ENCODE assay signal across 1 cellular context in genomic region chr22:31661851-31662667, GRCh38.
TF ChIP-seq lines count a peak whose summit lies in the region.

Gene PISD, minus strand, starts transcription at chr22:31662215. Its CDS starts 7 bp downstream, at chr22:31662208.

TF ChIP-seq in HepG2, 621 proteins besides CTCF, POLR2A, EP300 and RAD21 (continued from another document and continues in another):
- TF ChIP-seq ZNF276 (CRISPR knock-in tag; IDR thresholded peaks at IDR 0.05; ENCODE audit: low read depth), result no peak
- TF ChIP-seq MXD3 (CRISPR knock-in tag; IDR thresholded peaks at IDR 0.05), result peak; percentile 64; the same call in 1 of the 2 replicates
- peak; percentile 68; the same call in 1 of the 2 replicates for TF ChIP-seq HCFC1 (IDR thresholded peaks at IDR 0.05; ENCODE audit: low read depth, low read length)
- TF ChIP-seq NBN (conservative IDR thresholded peaks at IDR 0.05), result no peak
- no peak for TF ChIP-seq ZNF737 (CRISPR knock-in tag; IDR thresholded peaks at IDR 0.05; ENCODE audit: borderline replicate concordance)
- TF ChIP-seq PAF1 (CRISPR knock-in tag; IDR thresholded peaks at IDR 0.05), result no peak
- TF ChIP-seq AFF4 (CRISPR knock-in tag; IDR thresholded peaks at IDR 0.05), result no peak
- no peak for TF ChIP-seq CCDC6 (CRISPR knock-in tag; IDR thresholded peaks at IDR 0.05)
- no peak for TF ChIP-seq MED8 (CRISPR knock-in tag; IDR thresholded peaks at IDR 0.05; ENCODE audit: insufficient replicate concordance)
- TF ChIP-seq ZNF607 (CRISPR knock-in tag; IDR thresholded peaks at IDR 0.05; ENCODE audit: borderline replicate concordance), result peak; percentile 84; the same call in 1 of the 2 replicates
- TF ChIP-seq ZZZ3 (CRISPR knock-in tag; IDR thresholded peaks at IDR 0.05; ENCODE audit: borderline replicate concordance), result no peak
- no peak for TF ChIP-seq USF2 (IDR thresholded peaks at IDR 0.05; ENCODE audit: low read depth, low read length)
- no peak for TF ChIP-seq USF2 (CRISPR knock-in tag; IDR thresholded peaks at IDR 0.05; ENCODE audit: borderline replicate concordance)
- TF ChIP-seq ZNF878 (CRISPR knock-in tag; IDR thresholded peaks at IDR 0.05), result no peak
- TF ChIP-seq ZNF7 (CRISPR knock-in tag; IDR thresholded peaks at IDR 0.05), result no peak
- TF ChIP-seq KDM2A (CRISPR knock-in tag; IDR thresholded peaks at IDR 0.05; ENCODE audit: borderline replicate concordance, low read depth), result peak; percentile 91
- no peak for TF ChIP-seq RBM22 (optimal IDR thresholded peaks at IDR 0.05; ENCODE audit: low read length)
- TF ChIP-seq EZH2 (conservative IDR thresholded peaks at IDR 0.05; ENCODE audit: low read depth, low read length), result no peak
- no peak for TF ChIP-seq CEBPB (IDR thresholded peaks at IDR 0.05; ENCODE audit: borderline replicate concordance, low read depth, low read length)
- TF ChIP-seq MXD1 (CRISPR knock-in tag; IDR thresholded peaks at IDR 0.05), result peak; percentile 94; the same call in 1 of the 2 replicates
- TF ChIP-seq BORCS8-MEF2B (CRISPR knock-in tag; IDR thresholded peaks at IDR 0.05), result peak; percentile 70
- no peak for TF ChIP-seq PREB (CRISPR knock-in tag; IDR thresholded peaks at IDR 0.05)
- TF ChIP-seq MTERF4 (CRISPR knock-in tag; IDR thresholded peaks at IDR 0.05), result no peak
- peak; percentile 58; the same call in 1 of the 2 replicates for TF ChIP-seq HOMEZ (CRISPR knock-in tag; IDR thresholded peaks at IDR 0.05; ENCODE audit: low read depth)
- TF ChIP-seq RXRB (CRISPR knock-in tag; IDR thresholded peaks at IDR 0.05; ENCODE audit: borderline replicate concordance), result peak; percentile 71
- TF ChIP-seq ZMYM4 (CRISPR knock-in tag; IDR thresholded peaks at IDR 0.05), result peak; percentile 96
- TF ChIP-seq ZNF639 (CRISPR knock-in tag; conservative IDR thresholded peaks at IDR 0.05), result no peak
- TF ChIP-seq ZNF232 (CRISPR knock-in tag; IDR thresholded peaks at IDR 0.05; ENCODE audit: borderline replicate concordance), result peak; percentile 42; the same call in 1 of the 2 replicates
- TF ChIP-seq ZNF354B (CRISPR knock-in tag; IDR thresholded peaks at IDR 0.05), result no peak
- 0 out of 2 replicates have a peak, but pooled peaks have one; percentile 8 for TF ChIP-seq ARNTL (CRISPR knock-in tag; IDR thresholded peaks at IDR 0.05)
- no peak for TF ChIP-seq HOXA7 (CRISPR knock-in tag; IDR thresholded peaks at IDR 0.05)
- no peak for TF ChIP-seq SOX6 (IDR thresholded peaks at IDR 0.05)
- peak; percentile 6; the same call in 1 of the 2 replicates for TF ChIP-seq SOX6 (CRISPR knock-in tag; IDR thresholded peaks at IDR 0.05)
- no peak for TF ChIP-seq MBD4 (IDR thresholded peaks at IDR 0.05; ENCODE audit: borderline replicate concordance, low read length)
- TF ChIP-seq ZNF260 (CRISPR knock-in tag; IDR thresholded peaks at IDR 0.05; ENCODE audit: borderline replicate concordance, low read depth), result no peak
- peak; percentile 41; the same call in 1 of the 2 replicates for TF ChIP-seq ZNF766 (CRISPR knock-in tag; IDR thresholded peaks at IDR 0.05; ENCODE audit: borderline replicate concordance)
- peak; percentile 25; the same call in 1 of the 2 replicates for TF ChIP-seq ZNF329 (CRISPR knock-in tag; IDR thresholded peaks at IDR 0.05; ENCODE audit: low read depth)
- TF ChIP-seq RERE (CRISPR knock-in tag; IDR thresholded peaks at IDR 0.05; ENCODE audit: low read depth), result no peak
- peak; percentile 13; the same call in 1 of the 2 replicates for TF ChIP-seq SIX4 (CRISPR knock-in tag; IDR thresholded peaks at IDR 0.05)
- TF ChIP-seq SOX5 (CRISPR knock-in tag; IDR thresholded peaks at IDR 0.05; ENCODE audit: borderline replicate concordance), result peak; percentile 59; the same call in 1 of the 2 replicates
- TF ChIP-seq ZNF530 (CRISPR knock-in tag; IDR thresholded peaks at IDR 0.05; ENCODE audit: low read depth), result no peak
- TF ChIP-seq ZBTB42 (CRISPR knock-in tag; IDR thresholded peaks at IDR 0.05), result no peak; the same call in 1 of the 2 replicates
- no peak for TF ChIP-seq MAFG (CRISPR knock-in tag; IDR thresholded peaks at IDR 0.05)
